In the genomic region with DNA sequence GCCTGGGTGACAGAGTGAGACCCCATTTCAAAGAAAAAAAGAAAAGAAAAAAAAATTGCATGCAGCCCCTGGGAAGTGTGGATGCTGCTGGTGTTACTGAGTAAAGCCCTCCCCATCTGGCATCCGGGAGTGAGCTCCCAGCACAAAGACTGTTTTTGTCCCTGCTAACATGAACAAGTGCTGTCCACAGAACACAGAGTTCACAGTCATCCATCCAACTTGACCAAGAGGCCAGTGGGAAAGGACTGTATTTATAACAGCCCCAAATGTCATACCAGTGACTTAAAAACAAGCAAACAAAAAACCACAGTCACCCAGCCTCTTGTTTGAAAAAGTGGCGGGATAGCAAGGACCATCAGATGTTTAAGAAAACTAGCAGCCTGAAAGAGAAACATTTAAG, we compare ENCODE assay signal across 19 cellular contexts. TPM values are rescaled to one million over a fixed set of nuclear protein-coding genes. Genes with fewer than 3 reads are reported as not detected.
A peak's percentile ranks its signal among the peaks of the same experiment; 100 is the strongest.
DNase-seq lines count a peak whose midpoint lies in the region; ATAC-seq, FAIRE-seq and TF ChIP-seq lines count a peak whose summit lies in the region.
"Had no signal": no experiment of that assay in that cellular context is flagged by ENCODE, and none has a peak within 500 bp of the region (broad histone marks: within the 10 kb centered on the region; RNA-seq: fewer than 3 reads in every experiment).

No MANE protein-coding gene starts in this region.

- H3K27ac ChIP-seq in A549 = no peak overlapping the region
- no peak overlapping the region for H3K27ac ChIP-seq in HEK293 (ENCODE audit: extremely low read depth, low read depth, low read length)
- no peak overlapping the region for H3K27ac ChIP-seq in PC-3 (ENCODE audit: low read length)
- no peak overlapping the region for H3K27ac ChIP-seq in right atrium auricular region

- no peak overlapping the region for H3K9ac ChIP-seq in PC-3 (ENCODE audit: low read length)

- BruUV-seq in PC-3 (replicated peaks; lab: Mats Ljungman, UMichigan) = no TSS peak

- WGBS in A549 (ENCODE audit: missing lambda C conversion rate) = 86% methylated on average over 2 of the region's 2 CpGs

- in situ Hi-C loops in SK-MEL-5 (cut with HindIII; ENCODE audit: low pct_unique_long_range_greater_than_20kb, low sequenced_read_pairs) = no loop called here

- CTCF ChIA-PET in A549 (lab: Yijun Ruan, JAX) (interaction anchor here (1.2 to 23.4 kb wide), 5 partner anchors 8 to 431 kb away, joined by 3 to 344 read pairs (median 7); a partner anchor contains a TSS), HEK293 (lab: Yijun Ruan, JAX) (interaction anchor here (0.6 to 6.6 kb wide), 4 partner anchors 10 to 146 kb away, joined by 3 to 62 read pairs (median 31); a partner anchor contains a TSS), PC-3 (lab: Charles Lee) (no interaction called here)

- H3K4me2 ChIP-seq in A549 (no peak overlapping the region), PC-3 (ENCODE audit: low read length) (no peak overlapping the region)

- H3K4me1 ChIP-seq in A549 = peaks cover 21% of the 10 kb centered on the region
- peaks cover 8% of the 10 kb centered on the region for H3K4me1 ChIP-seq in HEK293 (ENCODE audit: control insufficient read depth, insufficient read depth, low read length)
- H3K4me1 ChIP-seq in PC-3 (ENCODE audit: insufficient read depth, low read length) = peaks cover 3% of the 10 kb centered on the region; the same call in 1 of the 2 replicates
- peaks cover 0 to 9% of the 10 kb centered on the region in 2 donors for H3K4me1 ChIP-seq in right atrium auricular region
- H3K4me1 ChIP-seq: Caco-2, HAP-1 had no signal

- POLR2A ChIA-PET in A549 (lab: Yijun Ruan, JAX) = interaction anchor here (1.0 kb wide), 1 partner anchor 10 kb away, joined by 3 read pairs; a partner anchor contains a TSS
- POLR2A ChIA-PET in HEK293 (lab: Yijun Ruan, JAX) = no interaction called here
- POLR2A ChIA-PET in PC-3 (lab: Charles Lee; ENCODE audit: unreplicated experiment) = no interaction called here

- H3K9me3 ChIP-seq in A549 (no peaks in the 10 kb centered on the region), HEK293 (ENCODE audit: control insufficient read depth, insufficient read depth, low read depth, low read length) (no peaks in the 10 kb centered on the region; the same call in none of the 2 replicates), PC-3 (ENCODE audit: low read length) (no peaks in the 10 kb centered on the region), right atrium auricular region (no peaks in the 10 kb centered on the region)
- H3K9me3 ChIP-seq: Caco-2, HAP-1 had no signal

- peaks cover 35 to 77% of the 10 kb centered on the region in 2 experiments for H3K36me3 ChIP-seq in HEK293 (ENCODE audit: control insufficient read depth in 2 of 2, insufficient read depth in 1 of 2, low read length in 2 of 2)
- H3K36me3 ChIP-seq in PC-3 (ENCODE audit: low read depth, low read length) = no peaks in the 10 kb centered on the region
- H3K36me3 ChIP-seq in right atrium auricular region = no peaks in the 10 kb centered on the region
- H3K36me3 ChIP-seq: HAP-1 had no signal

- no peaks in the 10 kb centered on the region for H3F3A ChIP-seq in PC-3 (ENCODE audit: low read length, unreplicated experiment)

- H3K9me2 ChIP-seq in PC-3 (replicated peaks; ENCODE audit: low read length) = no peaks in the 10 kb centered on the region

- no peak overlapping the region for H2AFZ ChIP-seq in PC-3 (ENCODE audit: low read length)

- no peak for ATAC-seq in A549
- no peak for ATAC-seq in PC-3

- no peak for FAIRE-seq in A549 (lab: Jason Lieb, UNC)
- FAIRE-seq: G401.6, GM12892, H54 had no signal

- TF ChIP-seq POLR2A in A549 (IDR thresholded peaks at IDR 0.05; ENCODE audit: low read length) = no peak

- DNase-seq in A549 (ENCODE audit: low read depth in 1 of 2, low spot score in 1 of 2) = no peak
- peak; percentile 73 for DNase-seq in SK-MEL-5 (ENCODE audit: low read depth, low spot score)
- DNase-seq in pons (ENCODE audit: low spot score) = peak; percentile 14
- no peak for DNase-seq in NCI-H510A treated with DMSO at 0.1 percent for 48 hours (lab: John Stamatoyannopoulos, UW)
- no peak for DNase-seq in PC-3
- no peak for DNase-seq in right atrium auricular region (ENCODE audit: low spot score)
- DNase-seq: 8988T; C1 segment of cervical spinal cord; Caco-2; CD4-positive, alpha-beta memory T cell; DMS153; DND-41; GOT3 had no signal

- no peaks in the 10 kb centered on the region for H4K20me1 ChIP-seq in PC-3 (ENCODE audit: low read length)

- TF ChIP-seq RAD21 in A549 (conservative IDR thresholded peaks at IDR 0.05 in 1 of 2, IDR thresholded peaks at IDR 0.05 in 1 of 2) = no peak

- H3K4me3 ChIP-seq in A549 (no peak overlapping the region), HEK293 (ENCODE audit: low read depth, low read length) (no peak overlapping the region), PC-3 (ENCODE audit: low read length) (no peak overlapping the region), right atrium auricular region (no peak overlapping the region)
- H3K4me3 ChIP-seq: HAP-1 had no signal

- TF ChIP-seq CTCF in A549 (IDR thresholded peaks at IDR 0.05) = no peak
- TF ChIP-seq CTCF in HEK293 (tag by site-specific recombination; IDR thresholded peaks at IDR 0.05) = no peak
- TF ChIP-seq CTCF in PC-3 (conservative IDR thresholded peaks at IDR 0.05; ENCODE audit: low read depth, low read length) = no peak
- TF ChIP-seq CTCF in right atrium auricular region (IDR thresholded peaks at IDR 0.05) = no peak

- H3K79me2 ChIP-seq in PC-3 (ENCODE audit: low read length) = no peaks in the 10 kb centered on the region

- TF ChIP-seq EP300 in A549 (IDR thresholded peaks at IDR 0.05) = no peak

- no peaks in the 10 kb centered on the region for H3K27me3 ChIP-seq in PC-3 (ENCODE audit: low read length)
- no peaks in the 10 kb centered on the region for H3K27me3 ChIP-seq in right atrium auricular region

- intact Hi-C loops in PC-3 (cut with micrococcal nuclease) = loop anchor here (5.0 to 10.0 kb wide), 3 partner anchors 148 to 360 kb away; a partner anchor contains a TSS

TF ChIP-seq in A549, 52 proteins besides CTCF, POLR2A, EP300 and RAD21:
- no peak for TF ChIP-seq RNF2 (IDR thresholded peaks at IDR 0.05; ENCODE audit: borderline replicate concordance, low read depth)
- TF ChIP-seq TFCP2L1 (CRISPR knock-in tag; IDR thresholded peaks at IDR 0.05) = no peak
- TF ChIP-seq HOXA7 (CRISPR knock-in tag; IDR thresholded peaks at IDR 0.05) = 0 out of 2 replicates have a peak, but pooled peaks have one; percentile 34
TF ChIP-seq in A549: peak in this region for 1.

TF ChIP-seq in HEK293, 187 proteins besides CTCF, POLR2A, EP300 and RAD21 (continues in another document):
- TF ChIP-seq SCRT1 (tag by site-specific recombination; IDR thresholded peaks at IDR 0.05; ENCODE audit: borderline replicate concordance) = no peak
- no peak for TF ChIP-seq ZNF155 (tag by site-specific recombination; IDR thresholded peaks at IDR 0.05)

RNA-seq across cellular contexts. Expression of a gene that starts 10.8 kb away (rescaled TPM):
- polyA plus RNA-seq in A549 (2011; rRNA removed) (68.1 and 73.1 TPM in 2 replicates), A549 (2017; fragmentation: RNase III; extraction: RNeasy Plus Mini Kit Qiagen cat#74134 plus additional on column Dnase treatment) (98.5 to 112 TPM (median 111 TPM) in 3 replicates)
- polyA plus RNA-seq in A549 (2012; cell fraction: cytosol; rRNA removed) = 110 and 145 TPM in 2 replicates
- polyA plus RNA-seq in A549 (2012; cell fraction: nucleus; rRNA removed) = 217 and 308 TPM in 2 replicates
- polyA minus RNA-seq in A549 (2011; rRNA and poly(A)+ RNA removed) = 45.7 and 49.4 TPM in 2 replicates
- total RNA-seq in SK-MEL-5 (2014; rRNA removed; shearing (Covaris generic)) = 29.0 and 30.3 TPM in 2 replicates
- polyA plus RNA-seq in SK-MEL-5 (2015; cell fraction: cytosol; rRNA removed) = 34.9 and 50.1 TPM in 2 replicates
- polyA plus RNA-seq in SK-MEL-5 (2015; cell fraction: nucleus; rRNA removed) = 66.6 and 96.0 TPM in 2 replicates
- total RNA-seq in PC-3 (2014; rRNA removed) (not detected in 2 replicates), right atrium auricular region (10 to 100 TPM in 1 of 2 donors, 1 to 10 TPM in 1; 5.7 to 13.1 TPM)
- total RNA-seq: CD4-positive, alpha-beta memory T cell had no signal
- polyA plus RNA-seq: CD4-positive, alpha-beta memory T cell had no signal

RNA-seq across cellular contexts. Expression of a gene that starts 34.0 kb away (rescaled TPM):
- 92.8 and 104 TPM in 2 replicates for polyA plus RNA-seq in A549 (2011; rRNA removed)
- 418 and 524 TPM in 2 replicates for polyA plus RNA-seq in A549 (2012; cell fraction: cytosol; rRNA removed)
- 325 and 425 TPM in 2 replicates for polyA plus RNA-seq in A549 (2012; cell fraction: nucleus; rRNA removed)
- polyA plus RNA-seq in A549 (2017; fragmentation: RNase III; extraction: RNeasy Plus Mini Kit Qiagen cat#74134 plus additional on column Dnase treatment) = 198 to 217 TPM (median 213 TPM) in 3 replicates
- polyA minus RNA-seq in A549 (2011; rRNA and poly(A)+ RNA removed) = 49.4 and 50.5 TPM in 2 replicates
- 73.1 and 83.7 TPM in 2 replicates for total RNA-seq in SK-MEL-5 (2014; rRNA removed; shearing (Covaris generic))
- polyA plus RNA-seq in SK-MEL-5 (2015; cell fraction: cytosol; rRNA removed) = 91.0 and 121 TPM in 2 replicates
- polyA plus RNA-seq in SK-MEL-5 (2015; cell fraction: nucleus; rRNA removed) = 24.3 and 43.2 TPM in 2 replicates
- total RNA-seq in PC-3 (2014; rRNA removed) = 143 and 156 TPM in 2 replicates
- 10 to 100 TPM; 39.5 to 58.7 TPM for total RNA-seq in right atrium auricular region

RNA-seq across cellular contexts. Expression of a gene that starts 34.2 kb away (rescaled TPM):
- polyA plus RNA-seq in A549 (2011; rRNA removed) = 46.1 and 46.7 TPM in 2 replicates
- polyA plus RNA-seq in A549 (2012; cell fraction: cytosol; rRNA removed) = 81.2 and 106 TPM in 2 replicates
- 448 and 539 TPM in 2 replicates for polyA plus RNA-seq in A549 (2012; cell fraction: nucleus; rRNA removed)
- 81.8 to 98.0 TPM (median 93.4 TPM) in 3 replicates for polyA plus RNA-seq in A549 (2017; fragmentation: RNase III; extraction: RNeasy Plus Mini Kit Qiagen cat#74134 plus additional on column Dnase treatment)
- polyA minus RNA-seq in A549 (2011; rRNA and poly(A)+ RNA removed) = 54.8 and 68.1 TPM in 2 replicates
- total RNA-seq in SK-MEL-5 (2014; rRNA removed; shearing (Covaris generic)) = 19.0 and 22.7 TPM in 2 replicates
- polyA plus RNA-seq in SK-MEL-5 (2015; cell fraction: cytosol; rRNA removed) = 30.7 and 42.5 TPM in 2 replicates
- polyA plus RNA-seq in SK-MEL-5 (2015; cell fraction: nucleus; rRNA removed) = 192 and 264 TPM in 2 replicates
- total RNA-seq in PC-3 (2014; rRNA removed) = 26.7 and 28.3 TPM in 2 replicates
- 10 to 100 TPM; 13.7 to 24.3 TPM for total RNA-seq in right atrium auricular region

RNA-seq across cellular contexts. Expression of a gene that starts 52.8 kb away (rescaled TPM):
- 0.40 and 0.68 TPM in 2 replicates for polyA plus RNA-seq in A549 (2011; rRNA removed)
- 0.56 and 0.83 TPM in 2 replicates for polyA plus RNA-seq in A549 (2012; cell fraction: cytosol; rRNA removed)
- 8.0 and 8.1 TPM in 2 replicates for polyA plus RNA-seq in A549 (2012; cell fraction: nucleus; rRNA removed)
- 1.1 to 1.9 TPM (median 1.5 TPM) in 3 replicates for polyA plus RNA-seq in A549 (2017; fragmentation: RNase III; extraction: RNeasy Plus Mini Kit Qiagen cat#74134 plus additional on column Dnase treatment)
- polyA minus RNA-seq in A549 (2011; rRNA and poly(A)+ RNA removed) = not detected in 2 replicates
- total RNA-seq in SK-MEL-5 (2014; rRNA removed; shearing (Covaris generic)) = not detected in 2 replicates
- 0.37 TPM in 1 of 2 replicates, not detected in the other for polyA plus RNA-seq in SK-MEL-5 (2015; cell fraction: cytosol; rRNA removed)
- 3.8 TPM in 2 replicates for polyA plus RNA-seq in SK-MEL-5 (2015; cell fraction: nucleus; rRNA removed)
- 0.26 TPM in 1 of 2 replicates, not detected in the other for total RNA-seq in PC-3 (2014; rRNA removed)
- total RNA-seq in right atrium auricular region = not detected
- polyA plus RNA-seq: BJ; CD4-positive, alpha-beta memory T cell had no signal

Comparison
In these comparisons a context has a peak if more than half of its experiments do, and no peak if none do; other contexts are left out.
1. DNase-seq: peak in SK-MEL-5 (single experiment) and pons (single experiment); none in A549 (0 of 2), NCI-H510A treated with DMSO at 0.1 percent for 48 hours (single experiment), PC-3 (single experiment) and right atrium auricular region (single experiment).